ENCODE assay signal across 9 cellular contexts in the genomic region with DNA sequence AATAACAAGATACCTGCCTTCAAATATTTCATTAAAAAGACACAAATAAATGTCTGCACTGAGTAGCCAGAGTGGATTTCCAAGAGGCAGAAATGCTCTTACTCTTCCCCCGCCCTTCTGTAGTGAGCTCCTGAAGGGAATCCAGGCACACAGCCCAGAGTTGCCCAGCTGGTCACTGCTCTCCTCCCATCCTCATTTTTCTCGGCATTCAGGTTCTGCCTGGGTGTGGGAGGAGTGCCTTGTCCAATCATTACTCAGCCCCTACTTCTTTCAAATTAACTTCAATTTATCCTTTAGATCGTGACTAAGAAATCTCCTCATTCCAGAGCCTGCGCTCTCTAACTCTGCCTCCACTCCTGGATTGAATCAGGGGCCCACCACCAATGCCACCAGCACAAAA. TPM values are rescaled to one million over a fixed set of nuclear protein-coding genes. Genes with fewer than 3 reads are reported as not detected.
DNase-seq lines count a peak whose midpoint lies in the region; ATAC-seq and TF ChIP-seq lines count a peak whose summit lies in the region.
"Had no signal": no experiment of that assay in that cellular context is flagged by ENCODE, and none has a peak within 500 bp of the region (broad histone marks: within the 10 kb centered on the region; RNA-seq: fewer than 3 reads in every experiment).

No MANE protein-coding gene starts in this region.

- no peak for TF ChIP-seq POLR2A in transverse colon (IDR thresholded peaks at IDR 0.05)

- intact Hi-C loops in left lung (cut with DNase I) = no loop called here
- intact Hi-C loops in transverse colon (cut with DNase I; ENCODE audit: low total_unique reads) = no loop called here

- H3K4me2 ChIP-seq in smooth muscle cell = no peak overlapping the region

- no peaks in the 10 kb centered on the region for H3K9me3 ChIP-seq in left lung
- no peaks in the 10 kb centered on the region for H3K9me3 ChIP-seq in transverse colon
- H3K9me3 ChIP-seq in smooth muscle cell (replicated peaks; ENCODE audit: low read depth) = no peaks in the 10 kb centered on the region

- H3K27ac ChIP-seq in left lung = no peak overlapping the region
- peak overlapping the region; percentile 78 to 85 (median 82) for H3K27ac ChIP-seq in transverse colon
- H3K27ac ChIP-seq in smooth muscle cell (ENCODE audit: low read depth) = no peak overlapping the region

- DNase-seq in NCI-H82 (lab: John Stamatoyannopoulos, UW) (peak; percentile 6), NCI-H82 treated with DMSO at 0.1 percent for 48 hours (lab: John Stamatoyannopoulos, UW; ENCODE audit: unreplicated experiment) (no peak), cerebellar cortex (ENCODE audit: low spot score) (peak; percentile 95), left lung (peak; percentile 72 to 79), transverse colon (peak; percentile 69), smooth muscle cell (lab: John Stamatoyannopoulos, UW; ENCODE audit: unreplicated experiment) (no peak)
- DNase-seq: stimulated activated CD4-positive, alpha-beta T cell treated with anti-CD3 and anti-CD28 coated beads, Interleukin-4, amount 100 ng/mL, for 1 hour had no signal

- TF ChIP-seq CTCF in left lung (IDR thresholded peaks at IDR 0.05) = no peak
- TF ChIP-seq CTCF in transverse colon (IDR thresholded peaks at IDR 0.05) = no peak
- TF ChIP-seq CTCF in smooth muscle cell (IDR thresholded peaks at IDR 0.05; ENCODE audit: borderline replicate concordance, insufficient read depth, poor library complexity, severe bottlenecking) = no peak

- TF ChIP-seq EP300 in transverse colon (IDR thresholded peaks at IDR 0.05; ENCODE audit: low read depth) = no peak

- no peaks in the 10 kb centered on the region for H3F3A ChIP-seq in smooth muscle cell (ENCODE audit: low read depth)

- H3K4me3 ChIP-seq in left lung = no peak overlapping the region
- no peak overlapping the region for H3K4me3 ChIP-seq in transverse colon
- no peak overlapping the region for H3K4me3 ChIP-seq in smooth muscle cell

- peaks cover 0 to 5% of the 10 kb centered on the region in 2 donors for H3K36me3 ChIP-seq in left lung
- no peaks in the 10 kb centered on the region for H3K36me3 ChIP-seq in transverse colon
- no peaks in the 10 kb centered on the region for H3K36me3 ChIP-seq in smooth muscle cell (ENCODE audit: low read depth)

- H2AFZ ChIP-seq in smooth muscle cell (ENCODE audit: low read depth) = no peak overlapping the region

- H3K79me2 ChIP-seq in smooth muscle cell (ENCODE audit: low read depth) = peaks cover 95% of the 10 kb centered on the region

- H3K27me3 ChIP-seq in left lung (no peaks in the 10 kb centered on the region), transverse colon (no peaks in the 10 kb centered on the region), smooth muscle cell (ENCODE audit: low read depth) (no peaks in the 10 kb centered on the region)

- H3K9ac ChIP-seq in smooth muscle cell (ENCODE audit: low read depth) = no peak overlapping the region

- in situ Hi-C loops in transverse colon (cut with MboI; ENCODE audit: low pct_ligation_motif_present in 1 of 4, low pct_unique_long_range_greater_than_20kb in 1 of 4, low sequenced_read_pairs in 3 of 4) = no loop called here

- ATAC-seq in left lung = peak; percentile 93
- ATAC-seq in GM19324 (IDR thresholded peaks at IDR 0.05; ENCODE audit: low FRiP score, unreplicated experiment) = no peak
- ATAC-seq in GM19023 (IDR thresholded peaks at IDR 0.05; ENCODE audit: unreplicated experiment) = no peak

- H3K4me1 ChIP-seq in left lung (peaks cover 33 to 73% of the 10 kb centered on the region in 2 donors), transverse colon (peaks cover 42 to 81% (median 70%) of the 10 kb centered on the region in 4 donors), smooth muscle cell (ENCODE audit: low read depth) (peaks cover 15% of the 10 kb centered on the region)

- H4K20me1 ChIP-seq in smooth muscle cell (ENCODE audit: low read depth) = peaks cover 100% of the 10 kb centered on the region

- 38 to 80% methylated on average over 1 to 4 of the region's 4 CpGs for WGBS in transverse colon (ENCODE audit: low coverage in 1 of 2), 2 donors
- WGBS in smooth muscle cell (ENCODE audit: low lambda C conversion rate) = 48% methylated on average over 4 of the region's 4 CpGs

RNA-seq across cellular contexts. Expression of a gene that starts 12.2 kb away (rescaled TPM):
- total RNA-seq in left lung (10 to 100 TPM; 55.9 to 76.6 TPM), transverse colon (10 to 100 TPM; 26.2 to 56.7 (median 49.5) TPM), smooth muscle cell (35.1 and 36.8 TPM in 2 replicates)
- 13.7 and 15.3 TPM in 2 replicates for polyA plus RNA-seq in smooth muscle cell

Comparison
In these comparisons a context has a peak if more than half of its experiments do, and no peak if none do; other contexts are left out.
1. DNase-seq: peak in NCI-H82 (single experiment), cerebellar cortex (single experiment), left lung (2 of 2) and transverse colon (single experiment); none in NCI-H82 treated with DMSO at 0.1 percent for 48 hours (single experiment) and smooth muscle cell (single experiment).
2. H3K27ac ChIP-seq: peak in transverse colon (4 of 4); none in left lung (0 of 2) and smooth muscle cell (single experiment).